Comparison of ENCODE assay signal across 27 cellular contexts in genomic region chr11:109706940-109707339, GRCh38.
DNase-seq lines count a peak whose midpoint lies in the region; ATAC-seq, FAIRE-seq and TF ChIP-seq lines count a peak whose summit lies in the region.
"Had no signal": no experiment of that assay in that cellular context is flagged by ENCODE, and none has a peak within 500 bp of the region (broad histone marks: within the 10 kb centered on the region; RNA-seq: fewer than 3 reads in every experiment).

No MANE protein-coding gene starts in this region.

- no peaks in the 10 kb centered on the region for H3K27me3 Mint-ChIP-seq in Calu3 (ENCODE audit: unreplicated experiment)

- no peak overlapping the region for H4K8ac ChIP-seq in H1 (ENCODE audit: extremely low read depth, insufficient read depth, low read length)

- no peak overlapping the region for H2BK20ac ChIP-seq in H1 (ENCODE audit: low read length)

- no peaks in the 10 kb centered on the region for H3K36me3 ChIP-seq in H1 (ENCODE audit: control insufficient read depth in 2 of 4, insufficient read depth in 4 of 4, low read length in 3 of 4)

- H4K5ac ChIP-seq in H1 (ENCODE audit: insufficient read length, low read depth, low read length): no peak overlapping the region

- no peak overlapping the region for H3K23ac ChIP-seq in H1 (ENCODE audit: insufficient read length)

- ATAC-seq in esophagus mucosa (no peak), GM19467 (IDR thresholded peaks at IDR 0.05; ENCODE audit: unreplicated experiment) (no peak)
- ATAC-seq: A549; CD8-positive, alpha-beta T cell; GM12878; HepG2; Right ventricle myocardium inferior had no signal

- CTCF ChIA-PET in H1 (lab: Charles Lee; ENCODE audit: partially characterized antibody) (interaction anchor here (2.4 kb wide), 1 partner anchor 10 kb away, joined by 6 read pairs; no protein-coding TSS in a partner anchor), Calu3 (lab: Charles Lee) (no interaction called here)

- no peak overlapping the region for H3K4ac ChIP-seq in H1 (replicated peaks; ENCODE audit: insufficient read length, low read depth, low read length)

- H4K20me1 ChIP-seq in H1 (replicated peaks in 1 of 2; ENCODE audit: control insufficient read depth in 1 of 2, insufficient read depth in 2 of 2, low read length in 2 of 2): no peaks in the 10 kb centered on the region

- TF ChIP-seq CTCF in H1 (IDR thresholded peaks at IDR 0.05; ENCODE audit: control extremely low read depth in 1 of 3, insufficient read depth in 1 of 3, low read depth in 1 of 3, low read length in 3 of 3): no peak
- TF ChIP-seq CTCF in Calu3 (IDR thresholded peaks at IDR 0.05; ENCODE audit: unreplicated experiment): no peak

- POLR2A ChIA-PET in H1 (lab: Charles Lee; ENCODE audit: partially characterized antibody): no interaction called here

- H2BK5ac ChIP-seq in H1 (ENCODE audit: low read depth, low read length): no peak overlapping the region

- H3K4me3 Mint-ChIP-seq in Calu3 (ENCODE audit: low read depth, unreplicated experiment): no peak overlapping the region
- H3K4me3 Mint-ChIP-seq: CD8-positive, alpha-beta T cell had no signal

- H3K9me3 ChIP-seq in H1 (ENCODE audit: insufficient read depth in 2 of 2, low read depth in 1 of 2, low read length in 1 of 2): no peaks in the 10 kb centered on the region
- H3K9me3 ChIP-seq: A549, Caco-2 had no signal

- H2BK12ac ChIP-seq in H1 (ENCODE audit: low read depth, low read length): no peak overlapping the region

- H3K36me3 Mint-ChIP-seq in Calu3 (ENCODE audit: insufficient read depth, unreplicated experiment): no peaks in the 10 kb centered on the region
- H3K36me3 Mint-ChIP-seq: CD8-positive, alpha-beta T cell had no signal

- H3K27me3 ChIP-seq in H1 (replicated peaks in 1 of 4; ENCODE audit: control insufficient read depth in 3 of 4, extremely low read depth in 1 of 4, insufficient read depth in 3 of 4, low read length in 3 of 4): no peaks in the 10 kb centered on the region

- H3K4me1 ChIP-seq in H1 (replicated peaks in 1 of 4; ENCODE audit: control insufficient read depth in 3 of 4, insufficient read depth in 4 of 4, low read length in 3 of 4): no peaks in the 10 kb centered on the region
- H3K4me1 ChIP-seq: A549, Caco-2 had no signal

- no peaks in the 10 kb centered on the region for H3K23me2 ChIP-seq in H1 (ENCODE audit: low read depth, low read length)

- H3K4me2 ChIP-seq in H1 (ENCODE audit: insufficient read depth in 1 of 2, low read depth in 2 of 2, low read length in 2 of 2): no peak overlapping the region
- H3K4me2 ChIP-seq: A549, PC-9 had no signal

- no peak overlapping the region for H3K14ac ChIP-seq in H1 (ENCODE audit: insufficient read length)

- no TSS peak for BruUV-seq in Calu3 (replicated peaks; lab: Mats Ljungman, UMichigan)

- no peak overlapping the region for H3K9ac ChIP-seq in H1 (replicated peaks in 1 of 4; ENCODE audit: extremely low read depth in 1 of 4, low read depth in 3 of 4, low read length in 3 of 4)

- intact Hi-C loops in Calu3 (cut with micrococcal nuclease; ENCODE audit: unreplicated experiment): no loop called here

- H3K4me1 Mint-ChIP-seq in Calu3 (ENCODE audit: low read depth, unreplicated experiment): no peaks in the 10 kb centered on the region

- no peaks in the 10 kb centered on the region for H3K9me3 Mint-ChIP-seq in Calu3 (ENCODE audit: low read depth, unreplicated experiment)

- H2AK5ac ChIP-seq in H1 (ENCODE audit: low read depth, low read length): no peak overlapping the region

- H2AFZ ChIP-seq in H1 (ENCODE audit: low read length): 0 out of 2 replicates have a peak overlapping the region, but pooled peaks have one; percentile 24
- H2AFZ ChIP-seq: PC-9 had no signal

- H2BK120ac ChIP-seq in H1 (replicated peaks; ENCODE audit: low read depth, low read length): no peak overlapping the region

- DNase-seq in Kasumi-1 (lab: John Stamatoyannopoulos, UW) (peak; percentile 20 to 52), NOMO-1 treated with DMSO at 0.1 percent for 48 hours (lab: John Stamatoyannopoulos, UW; ENCODE audit: unreplicated experiment) (peak; percentile 52), H1 (ENCODE audit: low read depth in 1 of 2, low spot score in 2 of 2) (no peak), putamen (ENCODE audit: low spot score) (peak; percentile 44), Calu3 (no peak)
- DNase-seq: AML-193; C1 segment of cervical spinal cord; Caco-2; CD8-positive, alpha-beta T cell; DMS 273 treated with DMSO at 0.1 percent for 48 hours; DMS79; EL; GDM1; H7; Karpas-422; NCI-H1048; NCI-H1417; NCI-H1694; NCI-H2029 treated with DMSO at 0.1 percent for 48 hours; NCI-H2227 treated with DMSO at 0.1 percent for 48 hours; PC-9 had no signal

- TF ChIP-seq POLR2A in H1 (IDR thresholded peaks at IDR 0.05; ENCODE audit: control extremely low read depth in 1 of 2, low read depth in 2 of 2, low read length in 2 of 2): no peak

- no peak for TF ChIP-seq RAD21 in H1 (IDR thresholded peaks at IDR 0.05 in 1 of 2, conservative IDR thresholded peaks at IDR 0.05 in 1 of 2; ENCODE audit: low read depth in 2 of 2, low read length in 2 of 2)

- H3K79me2 ChIP-seq in H1 (ENCODE audit: control insufficient read depth in 1 of 2, insufficient read depth in 2 of 2, low read length in 2 of 2): no peaks in the 10 kb centered on the region

- H3K27ac ChIP-seq in H1 (ENCODE audit: low read depth, low read length): no peak overlapping the region
- H3K27ac ChIP-seq: A549, PC-9 had no signal

- H3K56ac ChIP-seq in H1 (replicated peaks; ENCODE audit: insufficient read length, low read depth, low read length): no peak overlapping the region

- WGBS in H1 (ENCODE audit: extremely low coverage in 1 of 2, insufficient coverage in 1 of 2, insufficient read length in 1 of 2, insufficient replicate concordance in 2 of 2, low coverage in 1 of 2, low lambda C conversion rate in 2 of 2, missing lambda C conversion rate in 1 of 2), 2 experiments: 90% methylated on average over 1 of the region's 1 CpG; no CpG with 5 or more reads in 1 of the 2 experiments

- no peak overlapping the region for H3K27ac Mint-ChIP-seq in Calu3 (ENCODE audit: unreplicated experiment)
- H3K27ac Mint-ChIP-seq: CD8-positive, alpha-beta T cell had no signal

- no peak for FAIRE-seq in H1 (lab: Jason Lieb, UNC)
- FAIRE-seq: A549, GM12878, HepG2 had no signal

- no peak overlapping the region for H3K4me3 ChIP-seq in H1 (ENCODE audit: extremely low read depth in 1 of 4, insufficient read depth in 2 of 4, low read depth in 3 of 4, low read length in 4 of 4)
- H3K4me3 ChIP-seq: A549, GM12878, PC-9 had no signal

- H2BK15ac ChIP-seq in H1 (ENCODE audit: low read length): no peak overlapping the region

- no peak for TF ChIP-seq EP300 in H1 (IDR thresholded peaks at IDR 0.05; ENCODE audit: borderline replicate concordance in 1 of 2, low read depth in 2 of 2, low read length in 2 of 2)

- no peak overlapping the region for H3K18ac ChIP-seq in H1 (ENCODE audit: extremely low read depth, low read length)

- no peaks in the 10 kb centered on the region for H3K79me1 ChIP-seq in H1 (ENCODE audit: low read depth, low read length)

- H4K91ac ChIP-seq in H1 (replicated peaks; ENCODE audit: insufficient read length, low read length): no peak overlapping the region

TF ChIP-seq in H1, 55 proteins besides CTCF, POLR2A, EP300 and RAD21:
- TF ChIP-seq FOSL1 (IDR thresholded peaks at IDR 0.05; ENCODE audit: insufficient read depth, low read depth, low read length): no peak
- no peak for TF ChIP-seq TAF7 (optimal IDR thresholded peaks at IDR 0.05; ENCODE audit: borderline replicate concordance, low read depth, low read length)
- TF ChIP-seq KDM5A (IDR thresholded peaks at IDR 0.05; ENCODE audit: low read length): no peak
- TF ChIP-seq CBX8 (IDR thresholded peaks at IDR 0.05; ENCODE audit: borderline replicate concordance, low read depth, low read length): no peak
- TF ChIP-seq SP1 (IDR thresholded peaks at IDR 0.05; ENCODE audit: low read depth, low read length): no peak
- TF ChIP-seq PHF8 (conservative IDR thresholded peaks at IDR 0.05; ENCODE audit: low read depth, low read length): no peak

Comparison
In these comparisons a context has a peak if more than half of its experiments do, and no peak if none do; other contexts are left out.
1. DNase-seq: peak in Kasumi-1 (2 of 2), NOMO-1 treated with DMSO at 0.1 percent for 48 hours (single experiment) and putamen (single experiment); none in H1 (0 of 2) and Calu3 (single experiment).